Comparison of ENCODE assay signal across 9 cellular contexts in the genomic region with DNA sequence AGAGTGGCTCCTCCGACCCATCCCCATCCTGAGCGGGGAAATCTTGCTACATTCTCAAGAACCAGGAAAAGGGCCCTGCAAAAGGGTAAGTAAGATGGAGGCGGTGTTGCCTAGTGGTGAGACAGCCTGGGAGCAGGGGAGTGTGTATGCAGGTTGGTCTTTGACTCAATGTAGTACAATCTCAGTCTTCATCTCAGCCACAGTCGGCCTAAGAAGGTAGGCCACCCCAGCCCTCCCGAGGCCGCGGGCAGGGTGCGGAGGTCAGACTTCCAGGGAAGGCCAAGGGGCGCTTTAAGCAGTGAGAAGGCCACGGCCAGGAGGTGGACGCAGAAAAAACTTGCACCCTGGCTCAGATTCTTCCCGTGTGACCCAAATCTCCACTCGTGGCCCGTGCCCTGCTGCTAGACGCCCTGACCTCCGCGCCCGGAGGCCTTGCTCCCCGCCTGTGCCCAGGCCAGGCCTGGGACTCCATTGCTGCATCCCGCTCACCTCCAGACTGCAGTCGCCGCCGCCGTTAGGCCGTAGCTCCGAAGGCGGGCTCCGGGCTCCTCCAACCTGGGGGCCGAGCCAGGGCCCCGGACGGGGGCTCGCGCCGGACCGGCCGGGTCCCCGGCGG. TPM values are rescaled to one million over a fixed set of nuclear protein-coding genes. Genes with fewer than 3 reads are reported as not detected.
DNase-seq lines count a peak whose midpoint lies in the region; ATAC-seq and TF ChIP-seq lines count a peak whose summit lies in the region.
"Had no signal": no experiment of that assay in that cellular context is flagged by ENCODE, and none has a peak within 500 bp of the region (broad histone marks: within the 10 kb centered on the region; RNA-seq: fewer than 3 reads in every experiment).

No MANE protein-coding gene starts in this region.

- POLR2A ChIA-PET in GM10248 (lab: Yijun Ruan, JAX): interaction anchor here (1.0 to 1.4 kb wide), 2 partner anchors 9 to 80 kb away, joined by 3 to 4 read pairs; no protein-coding TSS in a partner anchor

- no peaks in the 10 kb centered on the region for H3K36me3 ChIP-seq in body of pancreas (replicated peaks in 1 of 2; ENCODE audit: insufficient read depth in 1 of 2, low read depth in 2 of 2)
- H3K36me3 ChIP-seq in suprapubic skin: no peaks in the 10 kb centered on the region

- H3K27ac ChIP-seq in body of pancreas (peak overlapping the region in 3 of 4 donors; percentile 87 to 91 (median 87)), suprapubic skin (peak overlapping the region; percentile 85)

- H3K9me3 ChIP-seq in body of pancreas (no peaks in the 10 kb centered on the region), suprapubic skin (no peaks in the 10 kb centered on the region)

- H3K27me3 ChIP-seq in body of pancreas (no peaks in the 10 kb centered on the region), suprapubic skin (no peaks in the 10 kb centered on the region)

- H3K4me3 ChIP-seq in body of pancreas (peak overlapping the region; percentile 77 to 90), suprapubic skin (peak overlapping the region; percentile 77)

- TF ChIP-seq POLR2A in body of pancreas (IDR thresholded peaks at IDR 0.05): no peak
- no peak for TF ChIP-seq POLR2A in suprapubic skin (IDR thresholded peaks at IDR 0.05)

- DNase-seq in ACHN (peak; percentile 63), GM10248 (ENCODE audit: extremely low spot score) (peak; percentile 43), NCI-H82 (lab: John Stamatoyannopoulos, UW) (peak; percentile 51), body of pancreas (peak in 1 of 4 donors; percentile 17), left colon (no peak), suprapubic skin (ENCODE audit: low spot score in 2 of 2) (no peak), Kasumi-1 (lab: John Stamatoyannopoulos, UW) (no peak)

- no peak for TF ChIP-seq EP300 in suprapubic skin (IDR thresholded peaks at IDR 0.05)

- in situ Hi-C loops in ACHN (cut with HindIII; ENCODE audit: low pct_ligation_motif_present, low pct_unique_long_range_greater_than_20kb, low sequenced_read_pairs): no loop called here

- CTCF ChIA-PET in GM10248 (lab: Yijun Ruan, JAX): interaction anchor here (1.0 to 1.4 kb wide), 4 partner anchors 8 to 157 kb away, joined by 3 to 5 read pairs (median 4); no protein-coding TSS in a partner anchor

- 5 to 21% methylated on average over 9 to 38 of the region's 38 CpGs for WGBS in body of pancreas, 2 donors
- 12% methylated on average over 12 of the region's 38 CpGs for WGBS in suprapubic skin

- intact Hi-C loops in body of pancreas (cut with DNase I) (no loop called here), left colon (cut with DNase I, micrococcal nuclease) (no loop called here)

- ATAC-seq in HG02759 (IDR thresholded peaks at IDR 0.05; ENCODE audit: unreplicated experiment): peak; percentile 35
- peak; percentile 42 for ATAC-seq in body of pancreas
- ATAC-seq in left colon: peak; percentile 67

- peaks cover 14% of the 10 kb centered on the region for H3K4me1 ChIP-seq in body of pancreas
- H3K4me1 ChIP-seq in suprapubic skin: peaks cover 22% of the 10 kb centered on the region

- no peak for TF ChIP-seq CTCF in GM10248 (IDR thresholded peaks at IDR 0.05; ENCODE audit: control extremely low read depth, extremely low read depth, low read depth, missing control alignments)
- no peak for TF ChIP-seq CTCF in body of pancreas (IDR thresholded peaks at IDR 0.05)
- no peak for TF ChIP-seq CTCF in suprapubic skin (IDR thresholded peaks at IDR 0.05)

RNA-seq across cellular contexts. Expression of gene FOXM1, which starts 0.4 kb away (rescaled TPM):
- under 1 TPM in 1 of 2 donors, not detected in 1; 0.52 TPM for total RNA-seq in body of pancreas
- 10 to 100 TPM in 1 of 2 donors, 1 to 10 TPM in 1; 6.5 to 19.8 TPM for total RNA-seq in left colon
- total RNA-seq in suprapubic skin: 1 to 10 TPM; 4.1 to 9.2 (median 7.1) TPM

RNA-seq across cellular contexts. Expression of gene RHNO1, which starts 0.5 kb away (rescaled TPM):
- total RNA-seq in body of pancreas: 10 to 100 TPM in 1 of 2 donors, 1 to 10 TPM in 1; 6.0 to 10.9 TPM
- 10 to 100 TPM; 18.5 to 20.6 TPM for total RNA-seq in left colon
- total RNA-seq in suprapubic skin: 10 to 100 TPM; 17.2 to 33.1 (median 21.0) TPM

RNA-seq across cellular contexts. Expression of gene TULP3, which starts 14.2 kb away (rescaled TPM):
- total RNA-seq in body of pancreas: 1 to 10 TPM; 6.9 to 7.8 TPM
- total RNA-seq in left colon: 1 to 10 TPM; 7.5 to 9.9 TPM
- total RNA-seq in suprapubic skin: 10 to 100 TPM; 21.0 to 55.8 (median 35.6) TPM

RNA-seq across cellular contexts. Expression of gene TEX52, which starts 19.7 kb away (rescaled TPM):
- total RNA-seq in body of pancreas (not detected), left colon (not detected), suprapubic skin (not detected)
- total RNA-seq: NCI-H460 had no signal

RNA-seq across cellular contexts. Expression of gene NRIP2, which starts 41.7 kb away (rescaled TPM):
- total RNA-seq in body of pancreas: under 1 TPM; 0.26 to 0.33 TPM
- 1 to 10 TPM; 1.2 to 1.8 TPM for total RNA-seq in left colon
- total RNA-seq in suprapubic skin: 1 to 10 TPM in 3 of 4 donors, under 1 TPM in 1; 0.48 to 4.7 (median 1.9) TPM
- total RNA-seq: NCI-H460 had no signal

Comparison
In these comparisons a context has a peak if more than half of its experiments do, and no peak if none do; other contexts are left out.
1. DNase-seq: peak in ACHN (single experiment), GM10248 (single experiment) and NCI-H82 (single experiment); none in left colon (0 of 2), suprapubic skin (0 of 2) and Kasumi-1 (0 of 2).
2. Peak in every context shown above with its lines, with median percentiles within 50 percentile points of each other: ATAC-seq.